In genomic region chr5:79075646-79076426, GRCh38 we compare ENCODE assay signal across 1 cellular context.
TF ChIP-seq lines count a peak whose summit lies in the region.

No MANE protein-coding gene starts in this region.

TF ChIP-seq in GM23338, 12 proteins besides CTCF, POLR2A, EP300 and RAD21 (continued from another document):
- TF ChIP-seq ZNF462 (CRISPR knock-in tag; IDR thresholded peaks at IDR 0.05) (no peak), JUNB (IDR thresholded peaks at IDR 0.05; ENCODE audit: unreplicated experiment) (no peak), ETS1 (IDR thresholded peaks at IDR 0.05) (no peak), CREB1 (CRISPR knock-in tag; IDR thresholded peaks at IDR 0.05; ENCODE audit: low read depth) (no peak), STAT1 (IDR thresholded peaks at IDR 0.05; ENCODE audit: unreplicated experiment) (no peak), EZH2phosphoT487 (IDR thresholded peaks at IDR 0.05; ENCODE audit: unreplicated experiment) (no peak), ZNF114 (CRISPR knock-in tag; IDR thresholded peaks at IDR 0.05) (no peak)
TF ChIP-seq in GM23338: peak in this region for 0.
